ENCODE assay signal across 8 cellular contexts in the genomic region with DNA sequence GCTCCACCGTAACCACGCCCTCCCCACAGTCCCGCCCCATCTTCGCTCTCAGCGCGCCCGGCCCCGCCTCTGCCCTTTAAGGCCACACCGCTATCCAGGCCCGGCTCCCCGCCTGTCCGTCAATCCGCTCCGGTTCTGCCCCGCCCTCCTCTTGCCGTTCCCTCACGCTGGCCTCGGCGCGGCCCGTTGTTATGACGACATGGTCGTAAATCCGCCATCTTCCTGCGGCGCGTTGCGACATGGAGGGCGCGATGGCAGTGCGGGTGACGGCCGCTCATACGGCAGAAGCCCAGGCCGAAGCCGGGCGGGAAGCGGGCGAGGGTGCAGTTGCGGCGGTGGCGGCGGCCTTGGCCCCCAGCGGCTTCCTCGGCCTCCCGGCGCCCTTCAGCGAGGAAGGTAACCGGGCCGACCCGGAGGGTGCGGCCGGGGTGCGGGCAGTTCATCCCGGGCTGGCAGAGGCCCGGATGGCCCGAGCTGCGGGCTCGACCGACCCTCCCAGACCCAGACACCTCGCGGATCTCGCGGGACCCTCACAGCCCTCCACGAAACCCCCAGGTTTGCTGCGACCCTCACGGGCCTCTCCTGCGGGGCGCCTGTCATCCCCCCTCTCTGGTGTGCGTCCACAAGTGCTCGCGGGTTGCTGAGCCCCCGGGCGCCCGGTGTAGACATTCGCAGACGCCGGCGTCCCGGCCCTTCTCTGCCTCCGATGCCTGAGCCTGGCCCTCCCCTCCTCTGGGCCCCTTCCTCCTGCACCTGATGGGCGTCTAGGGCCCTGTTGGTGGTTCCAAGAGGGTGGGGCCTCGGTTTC. TPM values are rescaled to one million over a fixed set of nuclear protein-coding genes. Genes with fewer than 3 reads are reported as not detected.
DNase-seq lines count a peak whose midpoint lies in the region; ATAC-seq and TF ChIP-seq lines count a peak whose summit lies in the region.

A gene with protein sequence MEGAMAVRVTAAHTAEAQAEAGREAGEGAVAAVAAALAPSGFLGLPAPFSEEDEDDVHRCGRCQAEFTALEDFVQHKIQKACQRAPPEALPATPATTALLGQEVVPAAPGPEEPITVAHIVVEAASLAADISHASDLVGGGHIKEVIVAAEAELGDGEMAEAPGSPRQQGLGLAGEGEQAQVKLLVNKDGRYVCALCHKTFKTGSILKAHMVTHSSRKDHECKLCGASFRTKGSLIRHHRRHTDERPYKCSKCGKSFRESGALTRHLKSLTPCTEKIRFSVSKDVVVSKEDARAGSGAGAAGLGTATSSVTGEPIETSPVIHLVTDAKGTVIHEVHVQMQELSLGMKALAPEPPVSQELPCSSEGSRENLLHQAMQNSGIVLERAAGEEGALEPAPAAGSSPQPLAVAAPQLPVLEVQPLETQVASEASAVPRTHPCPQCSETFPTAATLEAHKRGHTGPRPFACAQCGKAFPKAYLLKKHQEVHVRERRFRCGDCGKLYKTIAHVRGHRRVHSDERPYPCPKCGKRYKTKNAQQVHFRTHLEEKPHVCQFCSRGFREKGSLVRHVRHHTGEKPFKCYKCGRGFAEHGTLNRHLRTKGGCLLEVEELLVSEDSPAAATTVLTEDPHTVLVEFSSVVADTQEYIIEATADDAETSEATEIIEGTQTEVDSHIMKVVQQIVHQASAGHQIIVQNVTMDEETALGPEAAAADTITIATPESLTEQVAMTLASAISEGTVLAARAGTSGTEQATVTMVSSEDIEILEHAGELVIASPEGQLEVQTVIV (plus strand): TSS at position 217 of the 808 bp plus-strand sequence. CDS start 23 bp downstream, at position 240.

- DNase-seq in NCI-H1436 (lab: John Stamatoyannopoulos, UW) (peak; percentile 99), T-cell (peak; percentile 92 to 99 (median 97)), cardiac septum (ENCODE audit: low spot score) (peak; percentile 100), pons (ENCODE audit: low spot score) (peak; percentile 97), type B pancreatic cell (ENCODE audit: extremely low spot score, unreplicated experiment) (peak; percentile 100)

- H3K27me3 Mint-ChIP-seq in T-cell (no peaks in the 10 kb centered on the region), type B pancreatic cell (no peaks in the 10 kb centered on the region)

- H3K36me3 Mint-ChIP-seq in T-cell, result no peaks in the 10 kb centered on the region
- no peaks in the 10 kb centered on the region for H3K36me3 Mint-ChIP-seq in type B pancreatic cell

- intact Hi-C loops in cardiac septum (cut with DNase I), result no loop called here

- 0% methylated on average over 73 to 83 of the region's 83 CpGs for whole genome bisulfite sequencing in adipose tissue, 3 donors

- CTCF ChIA-PET in T-cell (lab: Charles Lee), result interaction anchor here (0.6 kb wide), 2 partner anchors 71 to 83 kb away, joined by 3 to 4 read pairs; no protein-coding TSS in a partner anchor

- H3K27ac Mint-ChIP-seq in T-cell (peak within 1 kb of the TSS; percentile 53 to 84), type B pancreatic cell (peak within 1 kb of the TSS; percentile 74)

- H3K9me3 Mint-ChIP-seq in T-cell (no peaks in the 10 kb centered on the region), type B pancreatic cell (no peaks in the 10 kb centered on the region)

- H3K4me1 Mint-ChIP-seq in T-cell, result peaks cover 6 to 28% (median 20%) of the 10 kb centered on the region in 3 donors
- peaks cover 4% of the 10 kb centered on the region for H3K4me1 Mint-ChIP-seq in type B pancreatic cell (ENCODE audit: unreplicated experiment)

- POLR2A ChIA-PET in T-cell (lab: Charles Lee), result no interaction called here

- H3K4me3 Mint-ChIP-seq in T-cell (peak within 1 kb of the TSS; percentile 68 to 88 (median 77)), type B pancreatic cell (peak within 1 kb of the TSS; percentile 87)

- H3K27ac ChIP-seq in adipose tissue (ENCODE audit: low read depth, low read length), result no peak within 1 kb of the TSS

- ATAC-seq in HG02798 (IDR thresholded peaks at IDR 0.05; ENCODE audit: poor library complexity, unreplicated experiment), result peak; percentile 97
- peak; percentile 95 to 97 (median 97) for ATAC-seq in T-cell (replicated peaks in 1 of 4)

- TF ChIP-seq CTCF in GM12875 (IDR thresholded peaks at IDR 0.05; ENCODE audit: borderline replicate concordance, insufficient read depth, low read depth, low read length) (no peak), type B pancreatic cell (conservative IDR thresholded peaks at IDR 0.05) (no peak)

- peak within 1 kb of the TSS; percentile 98 for H3K4me3 ChIP-seq in GM12875 (ENCODE audit: low read depth, low read length)

RNA-seq across cellular contexts. Expression of the gene that starts here (rescaled TPM):
- total RNA-seq in T-cell, result 10 to 100 TPM; 32.8 to 52.0 (median 47.0) TPM
- 10 to 100 TPM; 11.6 to 19.3 (median 16.1) TPM for polyA plus RNA-seq in adipose tissue
- total RNA-seq in cardiac septum, result 13.7 TPM
- total RNA-seq in type B pancreatic cell (ENCODE audit: low replicate concordance), result 24.9 and 30.4 TPM in 2 replicates
